ENCODE assay signal across 23 cellular contexts in genomic region chr6:72290620-72291019, GRCh38.
A peak's percentile ranks its signal among the peaks of the same experiment; 100 is the strongest.
DNase-seq lines count a peak whose midpoint lies in the region; ATAC-seq, FAIRE-seq and TF ChIP-seq lines count a peak whose summit lies in the region.
"Had no signal": no experiment of that assay in that cellular context is flagged by ENCODE, and none has a peak within 500 bp of the region (broad histone marks: within the 10 kb centered on the region; RNA-seq: fewer than 3 reads in every experiment).

No MANE protein-coding gene starts in this region.

- H2AFZ ChIP-seq in OCI-LY3 (ENCODE audit: low read depth, low read length), result peak overlapping the region; percentile 53
- H2AFZ ChIP-seq: GM23338 had no signal

- no peak overlapping the region for H3K27ac ChIP-seq in heart left ventricle
- H3K27ac ChIP-seq in OCI-LY3 (ENCODE audit: low read length), result no peak overlapping the region
- H3K27ac ChIP-seq in spleen, result no peak overlapping the region
- H3K27ac ChIP-seq: HL-60 had no signal

- DNase-seq in Right ventricle myocardium inferior (ENCODE audit: missing footprints) (peak; percentile 39), heart left ventricle (no peak), spleen (peak; percentile 66), NCI-H774 (lab: John Stamatoyannopoulos, UW) (no peak), GM12891 (ENCODE audit: insufficient read length, low spot score) (no peak)
- DNase-seq: ACHN; BE2C; C1 segment of cervical spinal cord; CD4-positive, CD25-positive, alpha-beta regulatory T cell; CD8-positive, alpha-beta memory T cell; COR-L47; DMS 273 treated with DMSO at 0.1 percent for 48 hours; DND-41; EL; HCEC 1CT; HFFc6 had no signal

- ATAC-seq in Right ventricle myocardium inferior (no peak), heart left ventricle (no peak), GM18517 (IDR thresholded peaks at IDR 0.05; ENCODE audit: unreplicated experiment) (no peak)
- ATAC-seq: GM12878, GM23338 had no signal

- H3K4me3 ChIP-seq in heart left ventricle (no peak overlapping the region), OCI-LY3 (ENCODE audit: low read length) (no peak overlapping the region), spleen (no peak overlapping the region)
- H3K4me3 ChIP-seq: GM12878, GM23338 had no signal

- TF ChIP-seq POLR2A in heart left ventricle (IDR thresholded peaks at IDR 0.05) (no peak), spleen (IDR thresholded peaks at IDR 0.05) (no peak), GM12891 (IDR thresholded peaks at IDR 0.05; ENCODE audit: low read depth, low read length) (no peak)

- H3K4me1 ChIP-seq in heart left ventricle (no peaks in the 10 kb centered on the region), OCI-LY3 (ENCODE audit: low read length) (peaks cover 4% of the 10 kb centered on the region; the same call in 1 of the 2 replicates), spleen (no peaks in the 10 kb centered on the region)
- H3K4me1 ChIP-seq: BE2C had no signal

- H3K36me3 ChIP-seq in heart left ventricle (no peaks in the 10 kb centered on the region), OCI-LY3 (replicated peaks; ENCODE audit: low read depth, low read length) (no peaks in the 10 kb centered on the region), spleen (no peaks in the 10 kb centered on the region)
- H3K36me3 ChIP-seq: BE2C had no signal

- no peaks in the 10 kb centered on the region for H3K79me2 ChIP-seq in OCI-LY3 (ENCODE audit: low read length)

- TF ChIP-seq CTCF in heart left ventricle (IDR thresholded peaks at IDR 0.05) (no peak), OCI-LY3 (IDR thresholded peaks at IDR 0.05; ENCODE audit: low read depth, low read length) (no peak), spleen (IDR thresholded peaks at IDR 0.05 in 8 of 11, conservative IDR thresholded peaks at IDR 0.05 in 3 of 11) (no peak)

- FAIRE-seq in GM12891 (lab: Jason Lieb, UNC), result no peak
- FAIRE-seq: A204.1, GM12878, H54 had no signal

- intact Hi-C loops in Right ventricle myocardium inferior (cut with DNase I), result no loop called here
- intact Hi-C loops in heart left ventricle (cut with DNase I), result no loop called here
- intact Hi-C loops in spleen (cut with DNase I; ENCODE audit: low total_unique reads), result no loop called here

- no peaks in the 10 kb centered on the region for H3K27me3 ChIP-seq in heart left ventricle
- H3K27me3 ChIP-seq in OCI-LY3 (ENCODE audit: low read depth, low read length), result no peaks in the 10 kb centered on the region
- no peaks in the 10 kb centered on the region for H3K27me3 ChIP-seq in spleen (replicated peaks in 1 of 7)
- H3K27me3 ChIP-seq: BE2C had no signal

- no peak overlapping the region for H3K9ac ChIP-seq in OCI-LY3 (ENCODE audit: low read length)

- H3K9me3 ChIP-seq in heart left ventricle (no peaks in the 10 kb centered on the region), OCI-LY3 (ENCODE audit: insufficient read depth, low read length) (no peaks in the 10 kb centered on the region), spleen (no peaks in the 10 kb centered on the region)
- H3K9me3 ChIP-seq: BE2C had no signal

- H3K4me2 ChIP-seq in OCI-LY3 (ENCODE audit: low read length), result 0 out of 2 replicates have a peak overlapping the region, but pooled peaks have one; percentile 17
- H3K4me2 ChIP-seq: GM23338 had no signal

- no peaks in the 10 kb centered on the region for H4K20me1 ChIP-seq in OCI-LY3 (ENCODE audit: insufficient read depth, low read length)

- 87 to 92% (median 88%) methylated on average over 8 of the region's 8 CpGs for whole genome bisulfite sequencing in heart left ventricle, 4 donors
- 85 to 89% (median 87%) methylated on average over 8 of the region's 8 CpGs for WGBS in spleen, 5 donors

TF ChIP-seq in GM12891, 5 proteins besides CTCF, POLR2A, EP300 and RAD21:
- TF ChIP-seq PAX5 (IDR thresholded peaks at IDR 0.05; ENCODE audit: insufficient read depth, low read length, severe bottlenecking), result no peak
- no peak for TF ChIP-seq POU2F2 (IDR thresholded peaks at IDR 0.05; ENCODE audit: low read depth, low read length)
- TF ChIP-seq TAF1 (IDR thresholded peaks at IDR 0.05; ENCODE audit: low read depth, low read length), result no peak
- no peak for TF ChIP-seq POLR2AphosphoS5 (IDR thresholded peaks at IDR 0.05; ENCODE audit: low read depth, low read length)
- TF ChIP-seq SPI1 (IDR thresholded peaks at IDR 0.05; ENCODE audit: low read depth, low read length), result no peak

Comparison
In these comparisons a context has a peak if more than half of its experiments do, and no peak if none do; other contexts are left out.
1. DNase-seq: peak in Right ventricle myocardium inferior (single experiment) and spleen (single experiment); none in heart left ventricle (0 of 5), NCI-H774 (single experiment) and GM12891 (single experiment).